1 cellular context compared by ENCODE assay signal in the genomic region with DNA sequence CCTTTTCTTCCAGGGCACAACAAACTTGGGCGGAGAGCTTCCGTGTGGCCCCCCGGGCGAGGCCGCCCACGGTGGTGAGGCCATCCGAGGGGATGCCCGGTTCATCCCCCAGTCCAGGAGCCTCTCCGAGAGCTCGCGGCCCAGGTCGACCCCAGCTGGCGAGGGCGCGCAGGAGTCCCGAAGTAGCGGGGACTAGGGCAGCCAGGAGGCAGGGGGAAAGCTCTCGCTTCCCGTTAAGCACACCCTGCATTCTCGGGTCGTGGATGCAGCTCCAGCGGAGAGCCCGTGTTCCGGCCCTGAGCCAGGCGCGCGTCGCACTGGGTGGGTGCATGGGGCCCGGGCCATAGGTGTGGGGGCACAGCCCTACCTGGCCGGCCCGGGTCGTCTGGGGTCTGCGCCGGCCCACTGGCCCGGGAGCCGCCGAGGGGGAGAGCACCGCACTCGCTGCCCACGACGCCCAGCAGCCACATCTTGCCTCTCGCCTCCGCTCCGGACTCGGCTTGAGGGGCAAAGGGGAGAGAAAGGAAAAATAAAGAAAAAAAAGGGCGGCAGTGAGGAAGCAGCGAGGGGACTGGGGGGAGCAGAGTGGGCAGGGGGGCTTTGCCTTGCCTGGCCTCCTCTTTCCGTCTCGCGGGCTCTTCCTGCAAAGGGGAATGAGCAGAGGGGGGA.
TF ChIP-seq lines count a peak whose summit lies in the region.

No MANE protein-coding gene starts in this region.

TF ChIP-seq in HepG2, 621 proteins besides CTCF, POLR2A, EP300 and RAD21 (continued from another document):
- TF ChIP-seq, protein P1, sequence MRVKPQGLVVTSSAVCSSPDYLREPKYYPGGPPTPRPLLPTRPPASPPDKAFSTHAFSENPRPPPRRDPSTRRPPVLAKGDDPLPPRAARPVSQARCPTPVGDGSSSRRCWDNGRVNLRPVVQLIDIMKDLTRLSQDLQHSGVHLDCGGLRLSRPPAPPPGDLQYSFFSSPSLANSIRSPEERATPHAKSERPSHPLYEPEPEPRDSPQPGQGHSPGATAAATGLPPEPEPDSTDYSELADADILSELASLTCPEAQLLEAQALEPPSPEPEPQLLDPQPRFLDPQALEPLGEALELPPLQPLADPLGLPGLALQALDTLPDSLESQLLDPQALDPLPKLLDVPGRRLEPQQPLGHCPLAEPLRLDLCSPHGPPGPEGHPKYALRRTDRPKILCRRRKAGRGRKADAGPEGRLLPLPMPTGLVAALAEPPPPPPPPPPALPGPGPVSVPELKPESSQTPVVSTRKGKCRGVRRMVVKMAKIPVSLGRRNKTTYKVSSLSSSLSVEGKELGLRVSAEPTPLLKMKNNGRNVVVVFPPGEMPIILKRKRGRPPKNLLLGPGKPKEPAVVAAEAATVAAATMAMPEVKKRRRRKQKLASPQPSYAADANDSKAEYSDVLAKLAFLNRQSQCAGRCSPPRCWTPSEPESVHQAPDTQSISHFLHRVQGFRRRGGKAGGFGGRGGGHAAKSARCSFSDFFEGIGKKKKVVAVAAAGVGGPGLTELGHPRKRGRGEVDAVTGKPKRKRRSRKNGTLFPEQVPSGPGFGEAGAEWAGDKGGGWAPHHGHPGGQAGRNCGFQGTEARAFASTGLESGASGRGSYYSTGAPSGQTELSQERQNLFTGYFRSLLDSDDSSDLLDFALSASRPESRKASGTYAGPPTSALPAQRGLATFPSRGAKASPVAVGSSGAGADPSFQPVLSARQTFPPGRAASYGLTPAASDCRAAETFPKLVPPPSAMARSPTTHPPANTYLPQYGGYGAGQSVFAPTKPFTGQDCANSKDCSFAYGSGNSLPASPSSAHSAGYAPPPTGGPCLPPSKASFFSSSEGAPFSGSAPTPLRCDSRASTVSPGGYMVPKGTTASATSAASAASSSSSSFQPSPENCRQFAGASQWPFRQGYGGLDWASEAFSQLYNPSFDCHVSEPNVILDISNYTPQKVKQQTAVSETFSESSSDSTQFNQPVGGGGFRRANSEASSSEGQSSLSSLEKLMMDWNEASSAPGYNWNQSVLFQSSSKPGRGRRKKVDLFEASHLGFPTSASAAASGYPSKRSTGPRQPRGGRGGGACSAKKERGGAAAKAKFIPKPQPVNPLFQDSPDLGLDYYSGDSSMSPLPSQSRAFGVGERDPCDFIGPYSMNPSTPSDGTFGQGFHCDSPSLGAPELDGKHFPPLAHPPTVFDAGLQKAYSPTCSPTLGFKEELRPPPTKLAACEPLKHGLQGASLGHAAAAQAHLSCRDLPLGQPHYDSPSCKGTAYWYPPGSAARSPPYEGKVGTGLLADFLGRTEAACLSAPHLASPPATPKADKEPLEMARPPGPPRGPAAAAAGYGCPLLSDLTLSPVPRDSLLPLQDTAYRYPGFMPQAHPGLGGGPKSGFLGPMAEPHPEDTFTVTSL (CRISPR knock-in tag; IDR thresholded peaks at IDR 0.05; ENCODE audit: borderline replicate concordance): no peak
- TF ChIP-seq, protein P2, sequence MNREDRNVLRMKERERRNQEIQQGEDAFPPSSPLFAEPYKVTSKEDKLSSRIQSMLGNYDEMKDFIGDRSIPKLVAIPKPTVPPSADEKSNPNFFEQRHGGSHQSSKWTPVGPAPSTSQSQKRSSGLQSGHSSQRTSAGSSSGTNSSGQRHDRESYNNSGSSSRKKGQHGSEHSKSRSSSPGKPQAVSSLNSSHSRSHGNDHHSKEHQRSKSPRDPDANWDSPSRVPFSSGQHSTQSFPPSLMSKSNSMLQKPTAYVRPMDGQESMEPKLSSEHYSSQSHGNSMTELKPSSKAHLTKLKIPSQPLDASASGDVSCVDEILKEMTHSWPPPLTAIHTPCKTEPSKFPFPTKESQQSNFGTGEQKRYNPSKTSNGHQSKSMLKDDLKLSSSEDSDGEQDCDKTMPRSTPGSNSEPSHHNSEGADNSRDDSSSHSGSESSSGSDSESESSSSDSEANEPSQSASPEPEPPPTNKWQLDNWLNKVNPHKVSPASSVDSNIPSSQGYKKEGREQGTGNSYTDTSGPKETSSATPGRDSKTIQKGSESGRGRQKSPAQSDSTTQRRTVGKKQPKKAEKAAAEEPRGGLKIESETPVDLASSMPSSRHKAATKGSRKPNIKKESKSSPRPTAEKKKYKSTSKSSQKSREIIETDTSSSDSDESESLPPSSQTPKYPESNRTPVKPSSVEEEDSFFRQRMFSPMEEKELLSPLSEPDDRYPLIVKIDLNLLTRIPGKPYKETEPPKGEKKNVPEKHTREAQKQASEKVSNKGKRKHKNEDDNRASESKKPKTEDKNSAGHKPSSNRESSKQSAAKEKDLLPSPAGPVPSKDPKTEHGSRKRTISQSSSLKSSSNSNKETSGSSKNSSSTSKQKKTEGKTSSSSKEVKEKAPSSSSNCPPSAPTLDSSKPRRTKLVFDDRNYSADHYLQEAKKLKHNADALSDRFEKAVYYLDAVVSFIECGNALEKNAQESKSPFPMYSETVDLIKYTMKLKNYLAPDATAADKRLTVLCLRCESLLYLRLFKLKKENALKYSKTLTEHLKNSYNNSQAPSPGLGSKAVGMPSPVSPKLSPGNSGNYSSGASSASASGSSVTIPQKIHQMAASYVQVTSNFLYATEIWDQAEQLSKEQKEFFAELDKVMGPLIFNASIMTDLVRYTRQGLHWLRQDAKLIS (CRISPR knock-in tag; IDR thresholded peaks at IDR 0.05): no peak
